ENCODE assay signal across 11 cellular contexts in genomic region chr3:25128735-25129134, GRCh38.
"Had no signal": no experiment of that assay in that cellular context is flagged by ENCODE, and none has a peak within 500 bp of the region (broad histone marks: within the 10 kb centered on the region; RNA-seq: fewer than 3 reads in every experiment).

No MANE protein-coding gene starts in this region.

- H3K4me3 ChIP-seq: GM23248, GM23338, HAP-1 had no signal

- H3K27ac ChIP-seq: GM23248 had no signal

- ATAC-seq: GM23338, HCT116 had no signal

- DNase-seq: GM23248, GOT3, H7, H9, HCEC 1CT, HFFc6 had no signal

- H3K4me1 Mint-ChIP-seq: H9 had no signal

- H3K36me3 ChIP-seq: HAP-1 had no signal

- H3K27ac Mint-ChIP-seq: GM23338, H9, HFFc6 had no signal

- H3K4me3 Mint-ChIP-seq: GM23338, H9, HFFc6 had no signal

- FAIRE-seq: H1, H54 had no signal

- H3K9ac ChIP-seq: GM23248 had no signal

- H3K4me1 ChIP-seq: HAP-1 had no signal

- H2AFZ ChIP-seq: GM23248, GM23338 had no signal

- H3K4me2 ChIP-seq: GM23338 had no signal
